In the genomic region with DNA sequence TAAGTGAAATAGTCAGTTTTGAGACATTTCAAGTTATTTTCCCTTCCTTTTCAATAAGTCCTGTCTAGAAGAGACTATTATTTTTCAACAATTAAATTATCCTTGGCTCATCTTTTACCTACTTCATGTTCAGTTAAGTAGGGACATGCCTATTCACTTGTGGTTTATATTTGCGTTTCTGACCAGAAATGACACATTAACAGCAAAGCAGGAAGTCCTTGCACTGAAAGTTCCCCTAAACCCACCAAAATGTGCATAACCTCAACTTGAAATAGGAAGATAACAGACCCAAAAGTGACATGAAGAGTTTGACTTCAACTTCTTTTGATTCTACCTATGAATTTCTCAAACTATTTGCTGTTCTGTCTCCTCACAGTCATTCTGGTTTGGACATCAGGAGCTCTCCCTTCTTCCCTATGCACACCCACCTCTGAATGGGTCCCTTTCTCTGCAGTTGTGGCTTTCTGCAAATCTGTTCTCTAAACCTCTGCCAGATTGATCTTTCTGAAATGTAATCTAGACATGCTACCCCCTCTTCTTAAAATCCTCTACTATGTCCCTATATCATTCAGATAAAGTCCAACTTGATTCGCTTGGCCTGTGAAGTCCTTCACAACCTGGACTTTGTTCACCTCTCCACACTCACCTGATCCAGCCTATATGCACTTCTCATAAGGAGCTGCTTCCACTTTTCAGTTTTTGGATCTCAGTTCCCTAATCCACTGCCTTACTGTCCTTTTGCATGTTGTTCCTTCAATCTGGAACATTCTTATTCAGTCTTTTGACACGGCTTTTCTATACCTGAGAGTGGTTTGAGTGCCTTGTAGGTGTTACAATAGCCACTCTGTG, we compare ENCODE assay signal across 12 cellular contexts.
DNase-seq lines count a peak whose midpoint lies in the region; ATAC-seq and FAIRE-seq lines count a peak whose summit lies in the region.
"Had no signal": no experiment of that assay in that cellular context is flagged by ENCODE, and none has a peak within 500 bp of the region (broad histone marks: within the 10 kb centered on the region; RNA-seq: fewer than 3 reads in every experiment).

No MANE protein-coding gene starts in this region.

- H3K9me3 ChIP-seq in SJCRH30 (replicated peaks), result no peaks in the 10 kb centered on the region
- H3K9me3 ChIP-seq: adrenal gland had no signal

- peak; percentile 89 for ATAC-seq in HG02610 (IDR thresholded peaks at IDR 0.05; ENCODE audit: unreplicated experiment)
- peak; percentile 91 for ATAC-seq in HG03432 (IDR thresholded peaks at IDR 0.05; ENCODE audit: unreplicated experiment)
- peak; percentile 57 for ATAC-seq in stimulated activated memory B cell treated with anti-CD40 and anti-IgM and Interleukin-4, amounts not matched to agents 10 μg/mL and 1 μg/mL and 100 μg/mL, for 72 hours
- ATAC-seq: activated CD8-positive, alpha-beta T cell treated with anti-CD3 and anti-CD28 coated beads for 36 hours had no signal

- H3K36me3 ChIP-seq in SJCRH30, result no peaks in the 10 kb centered on the region
- H3K36me3 ChIP-seq: adrenal gland had no signal

- H3K4me1 ChIP-seq in SJCRH30, result no peaks in the 10 kb centered on the region
- H3K4me1 ChIP-seq: adrenal gland had no signal

- no peaks in the 10 kb centered on the region for H3K27me3 Mint-ChIP-seq in stimulated activated memory B cell treated with anti-CD40 and anti-IgM and Interleukin-4, amounts not matched to agents 10 μg/mL and 1 μg/mL and 100 μg/mL, for 72 hours
- no peaks in the 10 kb centered on the region for H3K27me3 Mint-ChIP-seq in activated naive CD8-positive, alpha-beta T cell treated with anti-CD3 and anti-CD28 coated beads for 36 hours
- H3K27me3 Mint-ChIP-seq: activated CD8-positive, alpha-beta T cell treated with anti-CD3 and anti-CD28 coated beads for 36 hours had no signal

- no peak overlapping the region for H3K27ac ChIP-seq in SJCRH30
- H3K27ac ChIP-seq: adrenal gland, GM23248, SK-N-MC had no signal

- H3K4me3 Mint-ChIP-seq in stimulated activated memory B cell treated with anti-CD40 and anti-IgM and Interleukin-4, amounts not matched to agents 10 μg/mL and 1 μg/mL and 100 μg/mL, for 72 hours, result no peak overlapping the region
- no peak overlapping the region for H3K4me3 Mint-ChIP-seq in activated naive CD8-positive, alpha-beta T cell treated with anti-CD3 and anti-CD28 coated beads for 36 hours
- H3K4me3 Mint-ChIP-seq: activated CD8-positive, alpha-beta T cell treated with anti-CD3 and anti-CD28 coated beads for 36 hours had no signal

- H3K4me3 ChIP-seq in SJCRH30, result no peak overlapping the region
- H3K4me3 ChIP-seq: adrenal gland, GM23248, SK-N-MC had no signal

- peaks cover 12% of the 10 kb centered on the region for H3K4me1 Mint-ChIP-seq in stimulated activated memory B cell treated with anti-CD40 and anti-IgM and Interleukin-4, amounts not matched to agents 10 μg/mL and 1 μg/mL and 100 μg/mL, for 72 hours
- no peaks in the 10 kb centered on the region for H3K4me1 Mint-ChIP-seq in activated naive CD8-positive, alpha-beta T cell treated with anti-CD3 and anti-CD28 coated beads for 36 hours

- H3K36me3 Mint-ChIP-seq in stimulated activated memory B cell treated with anti-CD40 and anti-IgM and Interleukin-4, amounts not matched to agents 10 μg/mL and 1 μg/mL and 100 μg/mL, for 72 hours, result no peaks in the 10 kb centered on the region
- H3K36me3 Mint-ChIP-seq in activated naive CD8-positive, alpha-beta T cell treated with anti-CD3 and anti-CD28 coated beads for 36 hours, result no peaks in the 10 kb centered on the region

- H3K27me3 ChIP-seq in SJCRH30, result no peaks in the 10 kb centered on the region
- H3K27me3 ChIP-seq: adrenal gland had no signal

- no peaks in the 10 kb centered on the region for H3K9me3 Mint-ChIP-seq in stimulated activated memory B cell treated with anti-CD40 and anti-IgM and Interleukin-4, amounts not matched to agents 10 μg/mL and 1 μg/mL and 100 μg/mL, for 72 hours
- H3K9me3 Mint-ChIP-seq in activated naive CD8-positive, alpha-beta T cell treated with anti-CD3 and anti-CD28 coated beads for 36 hours, result no peaks in the 10 kb centered on the region

- FAIRE-seq in GM19239 (lab: Jason Lieb, UNC), result peak; percentile 76

- DNase-seq in GM19239 (ENCODE audit: insufficient read length, low spot score) (peak; percentile 4), SJCRH30 (no peak), hippocampal formation (lab: John Stamatoyannopoulos, UW) (no peak)
- no peak for DNase-seq in activated naive CD8-positive, alpha-beta T cell treated with anti-CD3 and anti-CD28 coated beads for 36 hours
- DNase-seq: activated CD8-positive, alpha-beta T cell treated with anti-CD3 and anti-CD28 coated beads for 36 hours; adrenal gland; GM23248; NCI-H526 had no signal

- H3K27ac Mint-ChIP-seq in stimulated activated memory B cell treated with anti-CD40 and anti-IgM and Interleukin-4, amounts not matched to agents 10 μg/mL and 1 μg/mL and 100 μg/mL, for 72 hours, result no peak overlapping the region
- H3K27ac Mint-ChIP-seq in activated naive CD8-positive, alpha-beta T cell treated with anti-CD3 and anti-CD28 coated beads for 36 hours, result no peak overlapping the region
- H3K27ac Mint-ChIP-seq: activated CD8-positive, alpha-beta T cell treated with anti-CD3 and anti-CD28 coated beads for 36 hours had no signal
